ENCODE assay signal across 27 cellular contexts in genomic region chr3:170431054-170431453, GRCh38. TPM values are rescaled to one million over a fixed set of nuclear protein-coding genes. Genes with fewer than 3 reads are reported as not detected.
A peak's percentile ranks its signal among the peaks of the same experiment; 100 is the strongest.
DNase-seq lines count a peak whose midpoint lies in the region; ATAC-seq and TF ChIP-seq lines count a peak whose summit lies in the region.
"Had no signal": no experiment of that assay in that cellular context is flagged by ENCODE, and none has a peak within 500 bp of the region (broad histone marks: within the 10 kb centered on the region; RNA-seq: fewer than 3 reads in every experiment).

No MANE protein-coding gene starts in this region.

- ATAC-seq in SK-N-SH treated with all-trans-retinoic acid at 6 μM for 48 hours (no peak), HG02759 (IDR thresholded peaks at IDR 0.05; ENCODE audit: unreplicated experiment) (no peak)
- ATAC-seq: activated CD4-positive, alpha-beta T cell treated with anti-CD3 and anti-CD28 coated beads for 36 hours; left cardiac atrium; stimulated activated memory B cell treated with anti-CD40 and anti-IgM and Interleukin-4, amounts not matched to agents 10 μg/mL and 1 μg/mL and 100 μg/mL, for 72 hours; T-helper 17 cell had no signal

- CTCF ChIA-PET in SK-N-SH (lab: Yijun Ruan, JAX): interaction anchor here (0.8 to 2.0 kb wide), 9 partner anchors 9 to 434 kb away, joined by 3 to 8 read pairs (median 3); partner anchors contain the start of gene CLDN11

- H4K20me1 ChIP-seq in SK-N-SH (ENCODE audit: insufficient read depth): no peaks in the 10 kb centered on the region

- H3K36me3 ChIP-seq in SK-N-SH (replicated peaks in 1 of 2; ENCODE audit: control insufficient read depth in 1 of 2, insufficient read depth in 2 of 2, low read length in 1 of 2): no peaks in the 10 kb centered on the region
- H3K36me3 ChIP-seq: SJCRH30 had no signal

- H3K9me3 ChIP-seq in SK-N-SH: no peaks in the 10 kb centered on the region
- H3K9me3 ChIP-seq: SJCRH30 had no signal

- no peaks in the 10 kb centered on the region for H3K9me2 ChIP-seq in SK-N-SH

- no peak overlapping the region for H3K4me3 Mint-ChIP-seq in glutamatergic neuron (ENCODE audit: unreplicated experiment)
- H3K4me3 Mint-ChIP-seq: activated CD4-positive, alpha-beta T cell treated with anti-CD3 and anti-CD28 coated beads for 36 hours; memory B cell; stimulated activated memory B cell treated with anti-CD40 and anti-IgM and Interleukin-4, amounts not matched to agents 10 μg/mL and 1 μg/mL and 100 μg/mL, for 72 hours; T-helper 17 cell had no signal

- H3K4me1 ChIP-seq in SK-N-SH (ENCODE audit: control insufficient read depth in 1 of 2, insufficient read depth in 2 of 2, low read depth in 1 of 2, low read length in 1 of 2): peaks cover 0 to 3% of the 10 kb centered on the region in 2 experiments; a peak in 3 of 4 replicates

- H3K27me3 ChIP-seq in SK-N-SH (ENCODE audit: insufficient read depth): no peaks in the 10 kb centered on the region
- H3K27me3 ChIP-seq: SJCRH30 had no signal

- POLR2A ChIA-PET in SK-N-SH (lab: Yijun Ruan, JAX): no interaction called here

- no peak for DNase-seq in SK-N-SH
- DNase-seq in cardiac fibroblast (ENCODE audit: low read depth in 2 of 2): no peak
- DNase-seq in glutamatergic neuron: no peak
- no peak for DNase-seq in MV-4-11 (lab: John Stamatoyannopoulos, UW)
- no peak for DNase-seq in SW480 (ENCODE audit: low spot score)
- DNase-seq in NCI-H2227 (lab: John Stamatoyannopoulos, UW; ENCODE audit: unreplicated experiment): no peak
- DNase-seq: activated CD4-positive, alpha-beta T cell treated with anti-CD3 and anti-CD28 coated beads for 36 hours; activated CD8-positive, alpha-beta memory T cell treated with anti-CD3 and anti-CD28 coated beads for 24 hours; activated gamma-delta T cell treated with Interleukin-2 at 50 U/mL for 16 hours; activated T-cell treated with anti-CD3 and anti-CD28 coated beads, Interleukin-2, amount 50 U/mL, for 1 hour; AML-193; DMS53; GDM1; Karpas-422; left cardiac atrium; NCI-H187; NCI-H526 treated with DMSO at 0.1 percent for 48 hours; nucleus accumbens; SJCRH30; small intestine; stimulated activated CD4-positive, alpha-beta T cell treated with anti-CD3 and anti-CD28 coated beads, Interleukin-2, amount 100 ng/mL, for 24 hours; T-helper 17 cell had no signal

- peaks cover 2% of the 10 kb centered on the region for H3K9me3 Mint-ChIP-seq in glutamatergic neuron (ENCODE audit: unreplicated experiment)
- H3K9me3 Mint-ChIP-seq: memory B cell; stimulated activated memory B cell treated with anti-CD40 and anti-IgM and Interleukin-4, amounts not matched to agents 10 μg/mL and 1 μg/mL and 100 μg/mL, for 72 hours had no signal

- WGBS in SK-N-SH (ENCODE audit: low lambda C conversion rate): 90% methylated on average over 3 of the region's 3 CpGs

- H2AFZ ChIP-seq in SK-N-SH (ENCODE audit: low read depth): no peak overlapping the region

- H3K36me3 Mint-ChIP-seq in glutamatergic neuron (ENCODE audit: unreplicated experiment): no peaks in the 10 kb centered on the region
- H3K36me3 Mint-ChIP-seq: stimulated activated memory B cell treated with anti-CD40 and anti-IgM and Interleukin-4, amounts not matched to agents 10 μg/mL and 1 μg/mL and 100 μg/mL, for 72 hours had no signal

- H3K79me2 ChIP-seq in SK-N-SH (ENCODE audit: insufficient read depth): no peaks in the 10 kb centered on the region

- no peak overlapping the region for H3K27ac ChIP-seq in SK-N-SH (ENCODE audit: low read depth in 2 of 2, low read length in 1 of 2)
- H3K27ac ChIP-seq: 22Rv1, SJCRH30 had no signal

- no peak for TF ChIP-seq EP300 in SK-N-SH (IDR thresholded peaks at IDR 0.05; ENCODE audit: borderline replicate concordance in 1 of 2, low read depth in 1 of 2, low read length in 1 of 2)

- no peaks in the 10 kb centered on the region for H3K4me1 Mint-ChIP-seq in glutamatergic neuron (ENCODE audit: low read depth, unreplicated experiment)
- H3K4me1 Mint-ChIP-seq: memory B cell had no signal

- no peaks in the 10 kb centered on the region for H3K27me3 Mint-ChIP-seq in glutamatergic neuron (ENCODE audit: unreplicated experiment)
- H3K27me3 Mint-ChIP-seq: activated CD4-positive, alpha-beta T cell treated with anti-CD3 and anti-CD28 coated beads for 36 hours; stimulated activated memory B cell treated with anti-CD40 and anti-IgM and Interleukin-4, amounts not matched to agents 10 μg/mL and 1 μg/mL and 100 μg/mL, for 72 hours; T-helper 17 cell had no signal

- no peak overlapping the region for H3K4me3 ChIP-seq in SK-N-SH (ENCODE audit: low read depth in 2 of 2, low read length in 1 of 2)
- H3K4me3 ChIP-seq in cardiac fibroblast (replicated peaks in 1 of 2; ENCODE audit: low read depth in 2 of 2, low read length in 2 of 2): no peak overlapping the region
- H3K4me3 ChIP-seq: SJCRH30 had no signal

- no peak overlapping the region for H3K9ac ChIP-seq in SK-N-SH

- peak; percentile 30; the same call in 1 of the 2 replicates for TF ChIP-seq CTCF in SK-N-SH (IDR thresholded peaks at IDR 0.05)
- peak; percentile 21 for TF ChIP-seq CTCF in cardiac fibroblast (IDR thresholded peaks at IDR 0.05; ENCODE audit: low read depth, low read length)
- peak; percentile 55 for TF ChIP-seq CTCF in glutamatergic neuron (IDR thresholded peaks at IDR 0.05; ENCODE audit: partially characterized antibody, unreplicated experiment)

- H3F3A ChIP-seq in SK-N-SH (replicated peaks; ENCODE audit: insufficient read depth): peaks cover 6% of the 10 kb centered on the region

- H3K27ac Mint-ChIP-seq in glutamatergic neuron (ENCODE audit: unreplicated experiment): no peak overlapping the region
- H3K27ac Mint-ChIP-seq: activated CD4-positive, alpha-beta T cell treated with anti-CD3 and anti-CD28 coated beads for 36 hours; memory B cell; stimulated activated memory B cell treated with anti-CD40 and anti-IgM and Interleukin-4, amounts not matched to agents 10 μg/mL and 1 μg/mL and 100 μg/mL, for 72 hours; T-helper 17 cell had no signal

- H3K4me2 ChIP-seq in SK-N-SH: no peak overlapping the region

- no peak for TF ChIP-seq RAD21 in SK-N-SH (IDR thresholded peaks at IDR 0.05; ENCODE audit: low read length)

TF ChIP-seq in SK-N-SH, 30 proteins besides CTCF, POLR2A, EP300 and RAD21 (continues in another document):
- no peak for TF ChIP-seq GATA2 (CRISPR knock-in tag; IDR thresholded peaks at IDR 0.05)
- TF ChIP-seq RCOR1 (IDR thresholded peaks at IDR 0.05; ENCODE audit: low read length): no peak
- TF ChIP-seq ELF1 (IDR thresholded peaks at IDR 0.05): no peak
- TF ChIP-seq SMC3 (IDR thresholded peaks at IDR 0.05; ENCODE audit: low read depth, low read length): no peak
- no peak for TF ChIP-seq TEAD4 (IDR thresholded peaks at IDR 0.05; ENCODE audit: borderline replicate concordance, insufficient read depth)
- TF ChIP-seq EZH2phosphoT487 (IDR thresholded peaks at IDR 0.05; ENCODE audit: borderline replicate concordance, low read depth): no peak
- no peak for TF ChIP-seq RFX5 (IDR thresholded peaks at IDR 0.05; ENCODE audit: low read length)
- TF ChIP-seq, protein P1, sequence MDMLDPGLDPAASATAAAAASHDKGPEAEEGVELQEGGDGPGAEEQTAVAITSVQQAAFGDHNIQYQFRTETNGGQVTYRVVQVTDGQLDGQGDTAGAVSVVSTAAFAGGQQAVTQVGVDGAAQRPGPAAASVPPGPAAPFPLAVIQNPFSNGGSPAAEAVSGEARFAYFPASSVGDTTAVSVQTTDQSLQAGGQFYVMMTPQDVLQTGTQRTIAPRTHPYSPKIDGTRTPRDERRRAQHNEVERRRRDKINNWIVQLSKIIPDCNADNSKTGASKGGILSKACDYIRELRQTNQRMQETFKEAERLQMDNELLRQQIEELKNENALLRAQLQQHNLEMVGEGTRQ (IDR thresholded peaks at IDR 0.05; ENCODE audit: borderline replicate concordance, low read depth, low read length): no peak
- no peak for TF ChIP-seq NRF1 (IDR thresholded peaks at IDR 0.05; ENCODE audit: low read depth, low read length)
- TF ChIP-seq MAX (IDR thresholded peaks at IDR 0.05; ENCODE audit: low read depth): no peak

TF ChIP-seq in SK-N-SH treated with all-trans-retinoic acid at 6 μM for 48 hours, 23 proteins besides CTCF, POLR2A, EP300 and RAD21 (continues in another document):
- no peak for TF ChIP-seq OSR1 (CRISPR knock-in tag; IDR thresholded peaks at IDR 0.05)
- no peak for TF ChIP-seq GLIS3 (CRISPR knock-in tag; IDR thresholded peaks at IDR 0.05)
- TF ChIP-seq, protein P2, sequence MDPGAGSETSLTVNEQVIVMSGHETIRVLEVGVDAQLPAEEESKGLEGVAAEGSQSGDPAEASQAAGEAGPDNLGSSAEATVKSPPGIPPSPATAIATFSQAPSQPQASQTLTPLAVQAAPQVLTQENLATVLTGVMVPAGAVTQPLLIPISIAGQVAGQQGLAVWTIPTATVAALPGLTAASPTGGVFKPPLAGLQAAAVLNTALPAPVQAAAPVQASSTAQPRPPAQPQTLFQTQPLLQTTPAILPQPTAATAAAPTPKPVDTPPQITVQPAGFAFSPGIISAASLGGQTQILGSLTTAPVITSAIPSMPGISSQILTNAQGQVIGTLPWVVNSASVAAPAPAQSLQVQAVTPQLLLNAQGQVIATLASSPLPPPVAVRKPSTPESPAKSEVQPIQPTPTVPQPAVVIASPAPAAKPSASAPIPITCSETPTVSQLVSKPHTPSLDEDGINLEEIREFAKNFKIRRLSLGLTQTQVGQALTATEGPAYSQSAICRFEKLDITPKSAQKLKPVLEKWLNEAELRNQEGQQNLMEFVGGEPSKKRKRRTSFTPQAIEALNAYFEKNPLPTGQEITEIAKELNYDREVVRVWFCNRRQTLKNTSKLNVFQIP (CRISPR knock-in tag; IDR thresholded peaks at IDR 0.05; ENCODE audit: borderline replicate concordance, low read depth): no peak
- TF ChIP-seq, protein P3, sequence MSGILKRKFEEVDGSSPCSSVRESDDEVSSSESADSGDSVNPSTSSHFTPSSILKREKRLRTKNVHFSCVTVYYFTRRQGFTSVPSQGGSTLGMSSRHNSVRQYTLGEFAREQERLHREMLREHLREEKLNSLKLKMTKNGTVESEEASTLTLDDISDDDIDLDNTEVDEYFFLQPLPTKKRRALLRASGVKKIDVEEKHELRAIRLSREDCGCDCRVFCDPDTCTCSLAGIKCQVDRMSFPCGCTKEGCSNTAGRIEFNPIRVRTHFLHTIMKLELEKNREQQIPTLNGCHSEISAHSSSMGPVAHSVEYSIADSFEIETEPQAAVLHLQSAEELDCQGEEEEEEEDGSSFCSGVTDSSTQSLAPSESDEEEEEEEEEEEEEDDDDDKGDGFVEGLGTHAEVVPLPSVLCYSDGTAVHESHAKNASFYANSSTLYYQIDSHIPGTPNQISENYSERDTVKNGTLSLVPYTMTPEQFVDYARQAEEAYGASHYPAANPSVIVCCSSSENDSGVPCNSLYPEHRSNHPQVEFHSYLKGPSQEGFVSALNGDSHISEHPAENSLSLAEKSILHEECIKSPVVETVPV (CRISPR knock-in tag; IDR thresholded peaks at IDR 0.05): no peak

RNA-seq across cellular contexts. Expression of gene CLDN11, which starts 12.4 kb away (rescaled TPM):
- 1.6 and 2.2 TPM in 2 replicates for polyA plus RNA-seq in SK-N-SH (2012; rRNA removed)
- 0.93 and 1.5 TPM in 2 replicates for polyA plus RNA-seq in SK-N-SH (2012; cell fraction: cytosol; rRNA removed)
- 2.5 and 4.0 TPM in 2 replicates for polyA plus RNA-seq in SK-N-SH (2012; cell fraction: nucleus; rRNA removed)
- total RNA-seq in glutamatergic neuron (ENCODE audit: unreplicated experiment): 0.44 TPM
- total RNA-seq: activated CD4-positive, alpha-beta T cell treated with anti-CD3 and anti-CD28 coated beads for 36 hours; T-helper 17 cell had no signal
